ENCODE assay signal across 1 cellular context in the genomic region with DNA sequence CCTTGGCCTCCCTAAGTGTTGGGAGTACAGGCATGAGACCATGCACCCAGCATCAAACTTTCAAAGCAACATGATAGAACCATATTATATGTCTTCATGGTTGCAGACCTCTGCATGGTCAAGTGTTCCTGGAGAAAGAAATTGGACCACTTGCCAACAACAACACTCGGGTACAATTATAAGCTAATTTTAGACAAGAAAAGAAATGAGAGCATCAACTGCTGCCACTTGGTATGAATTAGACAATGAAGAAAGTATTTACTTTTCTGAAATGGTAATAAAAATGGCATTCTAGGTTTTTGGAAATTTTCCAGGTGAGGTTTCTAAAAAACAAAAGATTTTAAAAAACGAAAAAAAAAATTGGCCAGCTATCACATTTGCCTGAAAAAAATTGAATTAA.
TF ChIP-seq lines count a peak whose summit lies in the region.

No MANE protein-coding gene starts in this region.

TF ChIP-seq in endothelial cell of umbilical vein, 7 proteins besides CTCF, POLR2A, EP300 and RAD21 (continued from another document):
- TF ChIP-seq GATA2 (IDR thresholded peaks at IDR 0.05; ENCODE audit: insufficient read depth, insufficient read length, low read depth, low read length) (no peak), EZH2 (IDR thresholded peaks at IDR 0.05; ENCODE audit: borderline replicate concordance, low read depth, low read length, severe bottlenecking) (no peak), MYC (IDR thresholded peaks at IDR 0.05; ENCODE audit: low read depth, low read length) (no peak), FOS (IDR thresholded peaks at IDR 0.05; ENCODE audit: borderline replicate concordance, insufficient read depth, low read length) (no peak)
TF ChIP-seq in endothelial cell of umbilical vein: peak in this region for 0.
